18 cellular contexts compared by ENCODE assay signal in the genomic region with DNA sequence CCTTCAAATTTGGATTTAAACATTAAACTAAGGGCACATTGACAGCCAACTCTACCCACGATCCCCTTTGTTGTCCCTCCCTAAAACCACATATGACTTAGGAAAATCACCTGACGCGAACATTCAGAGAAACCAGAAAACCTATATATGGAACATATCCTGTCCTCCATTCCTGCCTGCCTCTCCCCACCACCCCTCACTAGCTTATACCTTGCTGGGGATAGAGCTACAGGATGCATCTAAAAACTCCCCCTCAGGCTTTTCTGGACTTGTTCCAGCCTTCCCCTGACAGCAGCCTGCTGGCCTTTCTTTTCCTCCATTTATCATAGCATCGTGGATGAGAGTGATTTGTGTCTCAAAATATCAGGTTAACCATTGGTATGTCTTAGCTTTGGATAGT. TPM values are rescaled to one million over a fixed set of nuclear protein-coding genes. Genes with fewer than 3 reads are reported as not detected.
A peak's percentile ranks its signal among the peaks of the same experiment; 100 is the strongest.
DNase-seq lines count a peak whose midpoint lies in the region; ATAC-seq, FAIRE-seq and TF ChIP-seq lines count a peak whose summit lies in the region.
"Had no signal": no experiment of that assay in that cellular context is flagged by ENCODE, and none has a peak within 500 bp of the region (broad histone marks: within the 10 kb centered on the region; RNA-seq: fewer than 3 reads in every experiment).

No MANE protein-coding gene starts in this region.

- intact Hi-C loops in activated T-helper 1 cell treated with anti-CD3 and anti-CD28 coated beads, Interleukin-12 subunit alpha, Interleukin-12 subunit beta, Interleukin-2, Interleukin-4 antibody, amounts not matched to agents 30 ng/mL and 10 ng/mL and 1 ng/mL, durations not matched to agents 14 hours and 24 hours and 36 hours (cut with micrococcal nuclease), result no loop called here

- H3K36me3 ChIP-seq in H7 (replicated peaks; ENCODE audit: control insufficient read depth, insufficient read depth, low read length), result no peaks in the 10 kb centered on the region
- H3K36me3 ChIP-seq: MG63, neural progenitor cell, thoracic aorta had no signal

- FAIRE-seq in GM12892 (lab: Jason Lieb, UNC), result no peak
- FAIRE-seq: bronchial epithelial cell, GM18507 had no signal

- H3K27ac Mint-ChIP-seq in T-helper 2 cell treated with Interferon-gamma antibody and Interleukin-4, amounts not matched to agents 5 μg/mL and 100 μg/mL, for 36 hours, result peak overlapping the region; percentile 79
- H3K27ac Mint-ChIP-seq in activated T-helper 1 cell treated with anti-CD3 and anti-CD28 coated beads, Interleukin-12 subunit alpha, Interleukin-12 subunit beta, Interleukin-2, Interleukin-4 antibody, amounts not matched to agents 30 ng/mL and 10 ng/mL and 1 ng/mL, durations not matched to agents 14 hours and 24 hours and 36 hours, result peak overlapping the region; percentile 58
- peak overlapping the region; percentile 17 to 78 (median 73) for H3K27ac Mint-ChIP-seq in nephron
- H3K27ac Mint-ChIP-seq: neural progenitor cell had no signal

- H3K36me3 Mint-ChIP-seq in T-helper 2 cell treated with Interferon-gamma antibody and Interleukin-4, amounts not matched to agents 5 μg/mL and 100 μg/mL, for 36 hours (ENCODE audit: low read depth), result peaks cover 20% of the 10 kb centered on the region
- peaks cover 20% of the 10 kb centered on the region for H3K36me3 Mint-ChIP-seq in activated T-helper 1 cell treated with anti-CD3 and anti-CD28 coated beads, Interleukin-12 subunit alpha, Interleukin-12 subunit beta, Interleukin-2, Interleukin-4 antibody, amounts not matched to agents 30 ng/mL and 10 ng/mL and 1 ng/mL, durations not matched to agents 14 hours and 24 hours and 36 hours (ENCODE audit: low read depth)
- peaks cover 13% of the 10 kb centered on the region for H3K36me3 Mint-ChIP-seq in nephron (ENCODE audit: low read depth)

- no peak for DNase-seq in T-helper 2 cell treated with Interferon-gamma antibody and Interleukin-4, amounts not matched to agents 5 μg/mL and 100 μg/mL, for 36 hours (ENCODE audit: low spot score)
- DNase-seq in T-helper 2 cell, result no peak
- peak; percentile 17 for DNase-seq in Jurkat, Clone E6-1 (ENCODE audit: low read depth, low spot score)
- no peak for DNase-seq in activated T-helper 1 cell treated with anti-CD3 and anti-CD28 coated beads, Interleukin-12 subunit alpha, Interleukin-12 subunit beta, Interleukin-2, Interleukin-4 antibody, amounts not matched to agents 30 ng/mL and 10 ng/mL and 1 ng/mL, durations not matched to agents 14 hours and 24 hours and 36 hours (ENCODE audit: low spot score)
- DNase-seq in GM12892 (ENCODE audit: insufficient read length), result no peak
- DNase-seq in H7, result no peak
- DNase-seq: activated CD8-positive, alpha-beta memory T cell treated with anti-CD3 and anti-CD28 coated beads for 24 hours; activated naive CD4-positive, alpha-beta T cell treated with anti-CD3 and anti-CD28 coated beads, Interleukin-2, amount 50 U/mL, for 16 hours; effector memory CD4-positive, alpha-beta T cell; MG63; NCI-H1930; retina had no signal

- no peaks in the 10 kb centered on the region for H3K9me3 Mint-ChIP-seq in T-helper 2 cell treated with Interferon-gamma antibody and Interleukin-4, amounts not matched to agents 5 μg/mL and 100 μg/mL, for 36 hours
- no peaks in the 10 kb centered on the region for H3K9me3 Mint-ChIP-seq in activated T-helper 1 cell treated with anti-CD3 and anti-CD28 coated beads, Interleukin-12 subunit alpha, Interleukin-12 subunit beta, Interleukin-2, Interleukin-4 antibody, amounts not matched to agents 30 ng/mL and 10 ng/mL and 1 ng/mL, durations not matched to agents 14 hours and 24 hours and 36 hours
- H3K9me3 Mint-ChIP-seq in nephron, result no peaks in the 10 kb centered on the region

- ATAC-seq in HG02884 (IDR thresholded peaks at IDR 0.05; ENCODE audit: unreplicated experiment), result no peak

- peaks cover 57% of the 10 kb centered on the region for H3K4me1 Mint-ChIP-seq in T-helper 2 cell treated with Interferon-gamma antibody and Interleukin-4, amounts not matched to agents 5 μg/mL and 100 μg/mL, for 36 hours (ENCODE audit: low read depth)
- peaks cover 70% of the 10 kb centered on the region for H3K4me1 Mint-ChIP-seq in activated T-helper 1 cell treated with anti-CD3 and anti-CD28 coated beads, Interleukin-12 subunit alpha, Interleukin-12 subunit beta, Interleukin-2, Interleukin-4 antibody, amounts not matched to agents 30 ng/mL and 10 ng/mL and 1 ng/mL, durations not matched to agents 14 hours and 24 hours and 36 hours (ENCODE audit: low read depth)
- peaks cover 57% of the 10 kb centered on the region for H3K4me1 Mint-ChIP-seq in nephron

- no peaks in the 10 kb centered on the region for H3K27me3 ChIP-seq in H7 (ENCODE audit: control insufficient read depth, insufficient read depth, low read length)
- H3K27me3 ChIP-seq: MG63, neural progenitor cell had no signal

- H3K27me3 Mint-ChIP-seq in T-helper 2 cell treated with Interferon-gamma antibody and Interleukin-4, amounts not matched to agents 5 μg/mL and 100 μg/mL, for 36 hours (ENCODE audit: low read depth), result no peaks in the 10 kb centered on the region
- H3K27me3 Mint-ChIP-seq in activated T-helper 1 cell treated with anti-CD3 and anti-CD28 coated beads, Interleukin-12 subunit alpha, Interleukin-12 subunit beta, Interleukin-2, Interleukin-4 antibody, amounts not matched to agents 30 ng/mL and 10 ng/mL and 1 ng/mL, durations not matched to agents 14 hours and 24 hours and 36 hours (ENCODE audit: insufficient read depth), result no peaks in the 10 kb centered on the region
- H3K27me3 Mint-ChIP-seq in nephron (ENCODE audit: low read depth), result no peaks in the 10 kb centered on the region

- no peak overlapping the region for H3K4me3 ChIP-seq in Jurkat, Clone E6-1 (ENCODE audit: low read length)
- H3K4me3 ChIP-seq in H7 (ENCODE audit: insufficient read depth, low read depth, low read length), result no peak overlapping the region
- H3K4me3 ChIP-seq: MG63, neural progenitor cell, thoracic aorta had no signal

- peak overlapping the region; percentile 73 for H3K4me3 Mint-ChIP-seq in T-helper 2 cell treated with Interferon-gamma antibody and Interleukin-4, amounts not matched to agents 5 μg/mL and 100 μg/mL, for 36 hours
- H3K4me3 Mint-ChIP-seq in activated T-helper 1 cell treated with anti-CD3 and anti-CD28 coated beads, Interleukin-12 subunit alpha, Interleukin-12 subunit beta, Interleukin-2, Interleukin-4 antibody, amounts not matched to agents 30 ng/mL and 10 ng/mL and 1 ng/mL, durations not matched to agents 14 hours and 24 hours and 36 hours, result peak overlapping the region; percentile 51
- peak overlapping the region in 1 of 3 experiments; percentile 16 for H3K4me3 Mint-ChIP-seq in nephron
- H3K4me3 Mint-ChIP-seq: neural progenitor cell had no signal

- no peak for TF ChIP-seq CTCF in nephron (IDR thresholded peaks at IDR 0.05; ENCODE audit: unreplicated experiment in 3 of 3)

- no peak for TF ChIP-seq POLR2A in GM12892 (IDR thresholded peaks at IDR 0.05; ENCODE audit: low read depth, low read length)

RNA-seq across cellular contexts. Expression of a gene that starts 8.8 kb away (rescaled TPM):
- polyA plus RNA-seq in Jurkat, Clone E6-1 (2012; ENCODE audit: insufficient read depth, insufficient read length), result 52.1 TPM
- total RNA-seq in activated T-helper 1 cell treated with anti-CD3 and anti-CD28 coated beads, Interleukin-12 subunit alpha, Interleukin-12 subunit beta, Interleukin-2, Interleukin-4 antibody, amounts not matched to agents 30 ng/mL and 10 ng/mL and 1 ng/mL, durations not matched to agents 14 hours and 24 hours and 36 hours, result 57.1 and 59.3 TPM in 2 replicates
- 45.5 TPM for polyA plus RNA-seq in GM12892 (2012; ENCODE audit: missing spikeins)
- 209 and 240 TPM in 2 replicates for total RNA-seq in H7 (2014; rRNA removed; shearing (Covaris generic))
